21 cellular contexts compared by ENCODE assay signal in genomic region chr14:92430686-92431085, GRCh38.
DNase-seq lines count a peak whose midpoint lies in the region; ATAC-seq and TF ChIP-seq lines count a peak whose summit lies in the region.
"Had no signal": no experiment of that assay in that cellular context is flagged by ENCODE, and none has a peak within 500 bp of the region (broad histone marks: within the 10 kb centered on the region; RNA-seq: fewer than 3 reads in every experiment).

No MANE protein-coding gene starts in this region.

- in situ Hi-C loops in IMR-90 (cut with MboI; ENCODE audit: low sequenced_read_pairs) (no loop called here), GM23248 (cut with MboI) (no loop called here), GM13977 (cut with MboI; ENCODE audit: low pct_unique_long_range_greater_than_20kb, low sequenced_read_pairs, unreplicated experiment) (no loop called here)

- no peak overlapping the region for H3K4me3 Mint-ChIP-seq in activated naive CD4-positive, alpha-beta T cell treated with anti-CD3 and anti-CD28 coated beads, Interleukin-2, amount 50 U/mL, for 24 hours
- H3K4me3 Mint-ChIP-seq in stimulated activated memory B cell treated with anti-CD40 and anti-IgM and Interleukin-4, amounts not matched to agents 10 μg/mL and 1 μg/mL and 100 μg/mL, for 72 hours: no peak overlapping the region
- H3K4me3 Mint-ChIP-seq: CD4-positive, alpha-beta memory T cell; GM23338; HFFc6 had no signal

- H3K4me1 Mint-ChIP-seq in activated naive CD4-positive, alpha-beta T cell treated with anti-CD3 and anti-CD28 coated beads, Interleukin-2, amount 50 U/mL, for 24 hours: peaks cover 9% of the 10 kb centered on the region
- peaks cover 7% of the 10 kb centered on the region for H3K4me1 Mint-ChIP-seq in stimulated activated memory B cell treated with anti-CD40 and anti-IgM and Interleukin-4, amounts not matched to agents 10 μg/mL and 1 μg/mL and 100 μg/mL, for 72 hours
- H3K4me1 Mint-ChIP-seq: GM23338 had no signal

- no peaks in the 10 kb centered on the region for H3K9me3 Mint-ChIP-seq in activated naive CD4-positive, alpha-beta T cell treated with anti-CD3 and anti-CD28 coated beads, Interleukin-2, amount 50 U/mL, for 24 hours
- H3K9me3 Mint-ChIP-seq in activated naive CD4-positive, alpha-beta T cell treated with anti-CD3 and anti-CD28 coated beads, Interleukin-2, amount 50 U/mL, for 72 hours: no peaks in the 10 kb centered on the region
- peaks cover 2% of the 10 kb centered on the region for H3K9me3 Mint-ChIP-seq in stimulated activated memory B cell treated with anti-CD40 and anti-IgM and Interleukin-4, amounts not matched to agents 10 μg/mL and 1 μg/mL and 100 μg/mL, for 72 hours

- intact Hi-C loops in IMR-90 (cut with micrococcal nuclease): no loop called here
- intact Hi-C loops in dorsolateral prefrontal cortex (cut with DNase I): no loop called here

- no peak overlapping the region for H3K9ac ChIP-seq in IMR-90 (ENCODE audit: low read depth, low read length)
- H3K9ac ChIP-seq in neuronal stem cell (ENCODE audit: low read depth, low read length, poor library complexity): peak overlapping the region; percentile 26
- no peak overlapping the region for H3K9ac ChIP-seq in GM23248
- H3K9ac ChIP-seq: BLaER1 had no signal

- H3K27ac ChIP-seq in IMR-90 (ENCODE audit: insufficient read depth, low read length) (no peak overlapping the region), neuronal stem cell (replicated peaks; ENCODE audit: low read length) (no peak overlapping the region), GM23248 (no peak overlapping the region), dorsolateral prefrontal cortex (no peak overlapping the region)
- H3K27ac ChIP-seq: 22Rv1, A549, BLaER1 had no signal

- POLR2A ChIA-PET in IMR-90 (lab: Charles Lee; ENCODE audit: unreplicated experiment): no interaction called here

- H3K79me1 ChIP-seq in IMR-90 (ENCODE audit: low read depth in 1 of 2, low read length in 2 of 2): no peaks in the 10 kb centered on the region
- H3K79me1 ChIP-seq in neuronal stem cell (ENCODE audit: low read depth, low read length): no peaks in the 10 kb centered on the region

- H4K91ac ChIP-seq in IMR-90 (ENCODE audit: insufficient read depth, low read depth, low read length) (no peak overlapping the region), neuronal stem cell (ENCODE audit: low read depth, low read length, poor library complexity) (no peak overlapping the region)

- TF ChIP-seq RAD21 in IMR-90 (IDR thresholded peaks at IDR 0.05; ENCODE audit: low read length): no peak

- H3K23ac ChIP-seq in IMR-90 (ENCODE audit: low read depth, low read length): no peak overlapping the region
- H3K23ac ChIP-seq in neuronal stem cell (ENCODE audit: low read depth, low read length, poor library complexity): no peak overlapping the region

- TF ChIP-seq CTCF in IMR-90 (conservative IDR thresholded peaks at IDR 0.05; ENCODE audit: low read depth, low read length) (no peak), GM13977 (IDR thresholded peaks at IDR 0.05; ENCODE audit: extremely low read depth, insufficient read depth, missing control alignments) (no peak), dorsolateral prefrontal cortex (IDR thresholded peaks at IDR 0.05 in 54 of 56, conservative IDR thresholded peaks at IDR 0.05 in 2 of 56; ENCODE audit: low read depth in 1 of 56, partially characterized antibody in 56 of 56) (no peak)

- WGBS in IMR-90 (ENCODE audit: extremely low coverage in 2 of 2, insufficient read length in 1 of 2), 2 experiments: no CpG with 5 or more reads among the region's 3 CpGs
- WGBS in neuronal stem cell (ENCODE audit: extremely low coverage in 2 of 2, insufficient read length in 2 of 2, insufficient replicate concordance in 1 of 2), 2 donors: no CpG with 5 or more reads among the region's 3 CpGs
- WGBS in GM23248 (ENCODE audit: low coverage in 1 of 2, low lambda C conversion rate in 2 of 2, missing lambda C conversion rate in 2 of 2), 2 experiments: 43 to 47% methylated on average over 3 of the region's 3 CpGs

- peaks cover 17% of the 10 kb centered on the region for H3F3A ChIP-seq in GM23248 (ENCODE audit: insufficient read depth)

- no peak overlapping the region for H2BK12ac ChIP-seq in neuronal stem cell (ENCODE audit: low read length)

- ATAC-seq in activated naive CD4-positive, alpha-beta T cell treated with anti-CD3 and anti-CD28 coated beads, Interleukin-2, amount 50 U/mL, for 72 hours: no peak
- no peak for ATAC-seq in IMR-90 (ENCODE audit: low read depth)
- ATAC-seq in stimulated activated memory B cell treated with anti-CD40 and anti-IgM and Interleukin-4, amounts not matched to agents 10 μg/mL and 1 μg/mL and 100 μg/mL, for 72 hours: no peak
- ATAC-seq: A549, GM12878, GM23338, HepG2 had no signal

- no TSS peak for BruUV-seq in IMR-90 (replicated peaks; lab: Mats Ljungman, UMichigan)

- H4K8ac ChIP-seq in IMR-90 (ENCODE audit: low read depth in 2 of 2, low read length in 2 of 2) (no peak overlapping the region), neuronal stem cell (ENCODE audit: low read depth, low read length) (no peak overlapping the region)

- no peak overlapping the region for H2BK120ac ChIP-seq in IMR-90 (ENCODE audit: low read depth, low read length)
- H2BK120ac ChIP-seq in neuronal stem cell (ENCODE audit: low read depth, low read length): no peak overlapping the region

- no peak for TF ChIP-seq POLR2A in IMR-90 (IDR thresholded peaks at IDR 0.05; ENCODE audit: low read depth, low read length)

- H3K4me2 ChIP-seq in IMR-90 (ENCODE audit: low read depth, low read length): no peak overlapping the region
- no peak overlapping the region for H3K4me2 ChIP-seq in neuronal stem cell (ENCODE audit: insufficient read depth, low read length, poor library complexity, severe bottlenecking)
- no peak overlapping the region for H3K4me2 ChIP-seq in GM23248 (ENCODE audit: unreplicated experiment)
- H3K4me2 ChIP-seq: A549, BLaER1, GM23338 had no signal

- no peak overlapping the region for H2AK5ac ChIP-seq in IMR-90 (ENCODE audit: low read depth, low read length)
- H2AK5ac ChIP-seq in neuronal stem cell (ENCODE audit: low read depth, low read length): no peak overlapping the region

- dilution Hi-C loops in IMR-90 (cut with HindIII; ENCODE audit: low sequenced_read_pairs, unreplicated experiment): no loop called here

- H3K4ac ChIP-seq in IMR-90 (ENCODE audit: low read depth, low read length): no peak overlapping the region
- H3K4ac ChIP-seq in neuronal stem cell (ENCODE audit: low read length): no peak overlapping the region

- H3K27me3 ChIP-seq in IMR-90 (ENCODE audit: control insufficient read depth, insufficient read depth, low read length) (peaks cover 20% of the 10 kb centered on the region), neuronal stem cell (ENCODE audit: control insufficient read depth in 3 of 3, insufficient read depth in 3 of 3, low read depth in 1 of 3, low read length in 3 of 3) (peaks cover 0 to 2% (median 0%) of the 10 kb centered on the region in 3 experiments), GM23248 (replicated peaks; ENCODE audit: insufficient read depth) (peaks cover 4% of the 10 kb centered on the region; the same call in 1 of the 2 replicates), dorsolateral prefrontal cortex (no peaks in the 10 kb centered on the region)
- H3K27me3 ChIP-seq: BLaER1 had no signal

- no peak overlapping the region for H2BK5ac ChIP-seq in IMR-90 (ENCODE audit: low read depth, low read length, poor library complexity, severe bottlenecking)
- H2BK5ac ChIP-seq in neuronal stem cell (ENCODE audit: low read length): no peak overlapping the region

- H3K4me1 ChIP-seq in IMR-90 (ENCODE audit: control insufficient read depth, insufficient read depth, low read length) (peaks cover 4% of the 10 kb centered on the region; the same call in 1 of the 2 replicates), neuronal stem cell (ENCODE audit: control insufficient read depth in 2 of 2, insufficient read depth in 1 of 2, low read depth in 1 of 2, low read length in 2 of 2) (no peaks in the 10 kb centered on the region), GM23248 (ENCODE audit: insufficient read depth) (peaks cover 18% of the 10 kb centered on the region)
- H3K4me1 ChIP-seq: BLaER1 had no signal

- no peak for DNase-seq in activated naive CD4-positive, alpha-beta T cell treated with anti-CD3 and anti-CD28 coated beads, Interleukin-2, amount 50 U/mL, for 72 hours (ENCODE audit: low spot score in 2 of 2)
- DNase-seq in IMR-90: no peak
- DNase-seq in neuronal stem cell (ENCODE audit: low spot score): no peak
- no peak for DNase-seq in GM23248
- DNase-seq in GM13977 (ENCODE audit: low spot score): no peak
- no peak for DNase-seq in dorsolateral prefrontal cortex
- DNase-seq: CD4-positive, alpha-beta memory T cell; DMS 273 treated with DMSO at 0.1 percent for 48 hours; DMS53; DND-41; EL; HCEC 1CT; HFFc6 had no signal

- H4K5ac ChIP-seq in IMR-90 (ENCODE audit: low read depth, low read length): no peak overlapping the region

- H3K36me3 ChIP-seq in IMR-90 (ENCODE audit: control insufficient read depth, insufficient read depth, low read length): no peaks in the 10 kb centered on the region
- H3K36me3 ChIP-seq in neuronal stem cell (replicated peaks in 1 of 2; ENCODE audit: control insufficient read depth in 2 of 2, insufficient read depth in 2 of 2, low read length in 2 of 2): no peaks in the 10 kb centered on the region
- H3K36me3 ChIP-seq in GM23248 (ENCODE audit: low read depth): no peaks in the 10 kb centered on the region
- H3K36me3 ChIP-seq: BLaER1 had no signal

- no peaks in the 10 kb centered on the region for H3K27me3 Mint-ChIP-seq in activated naive CD4-positive, alpha-beta T cell treated with anti-CD3 and anti-CD28 coated beads, Interleukin-2, amount 50 U/mL, for 24 hours
- peaks cover 12% of the 10 kb centered on the region for H3K27me3 Mint-ChIP-seq in stimulated activated memory B cell treated with anti-CD40 and anti-IgM and Interleukin-4, amounts not matched to agents 10 μg/mL and 1 μg/mL and 100 μg/mL, for 72 hours

- H3K4me3 ChIP-seq in IMR-90 (ENCODE audit: insufficient read depth, low read depth, low read length) (no peak overlapping the region), neuronal stem cell (ENCODE audit: low read length in 2 of 2) (no peak overlapping the region), GM23248 (no peak overlapping the region), dorsolateral prefrontal cortex (no peak overlapping the region)
- H3K4me3 ChIP-seq: A549, BLaER1, GM12878, GM23338 had no signal

- H3K9me2 ChIP-seq in GM23248 (ENCODE audit: insufficient read depth): no peaks in the 10 kb centered on the region

- no peak overlapping the region for H3K18ac ChIP-seq in IMR-90 (ENCODE audit: low read depth, low read length)
- H3K18ac ChIP-seq in neuronal stem cell (ENCODE audit: low read length): no peak overlapping the region

- peaks cover 10% of the 10 kb centered on the region for H3K9me1 ChIP-seq in IMR-90 (ENCODE audit: insufficient read depth, low read length)

- no peaks in the 10 kb centered on the region for H3K36me3 Mint-ChIP-seq in activated naive CD4-positive, alpha-beta T cell treated with anti-CD3 and anti-CD28 coated beads, Interleukin-2, amount 50 U/mL, for 24 hours
- no peaks in the 10 kb centered on the region for H3K36me3 Mint-ChIP-seq in activated naive CD4-positive, alpha-beta T cell treated with anti-CD3 and anti-CD28 coated beads, Interleukin-2, amount 50 U/mL, for 72 hours
- H3K36me3 Mint-ChIP-seq in stimulated activated memory B cell treated with anti-CD40 and anti-IgM and Interleukin-4, amounts not matched to agents 10 μg/mL and 1 μg/mL and 100 μg/mL, for 72 hours: no peaks in the 10 kb centered on the region
- H3K36me3 Mint-ChIP-seq: CD4-positive, alpha-beta memory T cell had no signal

- H3K27ac Mint-ChIP-seq in activated naive CD4-positive, alpha-beta T cell treated with anti-CD3 and anti-CD28 coated beads, Interleukin-2, amount 50 U/mL, for 24 hours: peak overlapping the region; percentile 13
- H3K27ac Mint-ChIP-seq in activated naive CD4-positive, alpha-beta T cell treated with anti-CD3 and anti-CD28 coated beads, Interleukin-2, amount 50 U/mL, for 72 hours: no peak overlapping the region
- peak overlapping the region; percentile 18 for H3K27ac Mint-ChIP-seq in stimulated activated memory B cell treated with anti-CD40 and anti-IgM and Interleukin-4, amounts not matched to agents 10 μg/mL and 1 μg/mL and 100 μg/mL, for 72 hours
- H3K27ac Mint-ChIP-seq: CD4-positive, alpha-beta memory T cell; GM23338; HFFc6 had no signal

- no peak overlapping the region for H3K56ac ChIP-seq in IMR-90 (ENCODE audit: extremely low read depth, insufficient read depth, low read length)

- no peak overlapping the region for H2BK20ac ChIP-seq in IMR-90 (ENCODE audit: low read depth, low read length)

- H2BK15ac ChIP-seq in IMR-90 (ENCODE audit: low read depth, low read length): no peak overlapping the region
- no peak overlapping the region for H2BK15ac ChIP-seq in neuronal stem cell (ENCODE audit: low read length)

- H4K20me1 ChIP-seq in IMR-90 (ENCODE audit: insufficient read depth, low read length): no peaks in the 10 kb centered on the region
- no peaks in the 10 kb centered on the region for H4K20me1 ChIP-seq in GM23248 (ENCODE audit: insufficient read depth)
- H4K20me1 ChIP-seq: BLaER1 had no signal

- H3K9me3 ChIP-seq in IMR-90 (ENCODE audit: control insufficient read depth, insufficient read depth, low read length) (peaks cover 7% of the 10 kb centered on the region), neuronal stem cell (replicated peaks in 1 of 2; ENCODE audit: control insufficient read depth in 2 of 2, insufficient read depth in 1 of 2, low read depth in 1 of 2, low read length in 2 of 2) (no peaks in the 10 kb centered on the region), GM23248 (ENCODE audit: low read depth) (no peaks in the 10 kb centered on the region)
- H3K9me3 ChIP-seq: BLaER1 had no signal

- no peak overlapping the region for H3K14ac ChIP-seq in IMR-90 (replicated peaks; ENCODE audit: low read depth, low read length)
- H3K14ac ChIP-seq in neuronal stem cell (ENCODE audit: low read length): no peak overlapping the region

- no peak overlapping the region for H2AK9ac ChIP-seq in IMR-90 (replicated peaks; ENCODE audit: low read depth, low read length, poor library complexity)

- no peaks in the 10 kb centered on the region for H3K79me2 ChIP-seq in GM23248 (ENCODE audit: insufficient read depth)

- CTCF ChIA-PET in IMR-90 (lab: Yijun Ruan, JAX): no interaction called here

- H2AFZ ChIP-seq in IMR-90 (replicated peaks; ENCODE audit: low read length, poor library complexity) (peak overlapping the region; percentile 4), neuronal stem cell (ENCODE audit: low read length) (no peak overlapping the region), GM23248 (no peak overlapping the region)
- H2AFZ ChIP-seq: GM23338 had no signal

Comparison
In these comparisons a context has a peak if more than half of its experiments do, and no peak if none do; other contexts are left out.
1. H3K27ac Mint-ChIP-seq: peak in activated naive CD4-positive, alpha-beta T cell treated with anti-CD3 and anti-CD28 coated beads, Interleukin-2, amount 50 U/mL, for 24 hours (single experiment) and stimulated activated memory B cell treated with anti-CD40 and anti-IgM and Interleukin-4, amounts not matched to agents 10 μg/mL and 1 μg/mL and 100 μg/mL, for 72 hours (single experiment); none in activated naive CD4-positive, alpha-beta T cell treated with anti-CD3 and anti-CD28 coated beads, Interleukin-2, amount 50 U/mL, for 72 hours (0 of 2).